Comparison of ENCODE assay signal across 8 cellular contexts in genomic region chr10:122981066-122981464, GRCh38. TPM values are rescaled to one million over a fixed set of nuclear protein-coding genes. Genes with fewer than 3 reads are reported as not detected.
DNase-seq lines count a peak whose midpoint lies in the region; ATAC-seq and TF ChIP-seq lines count a peak whose summit lies in the region.

No MANE protein-coding gene starts in this region.

- H3K4me1 Mint-ChIP-seq in brain = peaks cover 23% of the 10 kb centered on the region

- intact Hi-C loops in heart left ventricle (cut with DNase I) = loop anchor here in 4 of 10 donors (2.0 to 10.0 kb wide), 3 partner anchors 26 to 606 kb away; partner anchors contain the start of genes C10orf88 (in 2 of the 4), ACADSB (in 1 of the 4), IKZF5 (in 1 of the 4) and PLEKHA1 (in 1 of the 4)
- intact Hi-C loops in cardiac septum (cut with DNase I) = no loop called here
- intact Hi-C loops in left lung (cut with DNase I) = no loop called here
- intact Hi-C loops in transverse colon (cut with DNase I; ENCODE audit: low total_unique reads) = no loop called here

- no peaks in the 10 kb centered on the region for H3K27me3 ChIP-seq in heart left ventricle
- no peaks in the 10 kb centered on the region for H3K27me3 ChIP-seq in left lung
- H3K27me3 ChIP-seq in transverse colon = no peaks in the 10 kb centered on the region

- H3K9me3 ChIP-seq in heart left ventricle (no peaks in the 10 kb centered on the region), left lung (no peaks in the 10 kb centered on the region), transverse colon (no peaks in the 10 kb centered on the region)

- in situ Hi-C loops in transverse colon (cut with MboI; ENCODE audit: low pct_ligation_motif_present in 1 of 4, low pct_unique_long_range_greater_than_20kb in 1 of 4, low sequenced_read_pairs in 3 of 4) = no loop called here

- TF ChIP-seq POLR2A in heart left ventricle (IDR thresholded peaks at IDR 0.05) = no peak
- TF ChIP-seq POLR2A in transverse colon (IDR thresholded peaks at IDR 0.05) = no peak

- H3K27ac ChIP-seq in heart left ventricle (peak overlapping the region in 3 of 12 donors; percentile 86 to 94 (median 90)), left lung (peak overlapping the region in 1 of 2 donors; percentile 96), transverse colon (peak overlapping the region; percentile 86 to 96 (median 94))

- H3K9me3 Mint-ChIP-seq in brain = peaks cover 0 to 4% (median 0%) of the 10 kb centered on the region in 5 experiments

- peak in 3 of 12 donors; percentile 24 to 35 (median 27) for TF ChIP-seq CTCF in heart left ventricle (IDR thresholded peaks at IDR 0.05)
- peak; percentile 38 to 53 for TF ChIP-seq CTCF in brain (conservative IDR thresholded peaks at IDR 0.05)
- TF ChIP-seq CTCF in left lung (IDR thresholded peaks at IDR 0.05) = peak in 1 of 2 donors; percentile 45
- peak; percentile 15 to 39 (median 28) for TF ChIP-seq CTCF in transverse colon (IDR thresholded peaks at IDR 0.05)

- no peaks in the 10 kb centered on the region for H3K27me3 Mint-ChIP-seq in brain

- H3K36me3 ChIP-seq in heart left ventricle (peaks cover 0 to 16% (median 3%) of the 10 kb centered on the region in 9 donors), left lung (no peaks in the 10 kb centered on the region), transverse colon (no peaks in the 10 kb centered on the region)

- ATAC-seq in heart left ventricle (no peak), left lung (no peak)

- WGBS in heart left ventricle, 4 donors = 22 to 33% (median 29%) methylated on average over 4 of the region's 4 CpGs
- WGBS in transverse colon (ENCODE audit: low coverage in 1 of 2), 2 donors = 27% methylated on average over 4 of the region's 4 CpGs; no CpG with 5 or more reads in 1 of the 2 donors

- DNase-seq in heart left ventricle = no peak
- no peak for DNase-seq in cardiac septum (ENCODE audit: low spot score)
- DNase-seq in NCI-H226 = peak; percentile 5
- DNase-seq in left lung = no peak
- DNase-seq in transverse colon = no peak
- DNase-seq in NCI-H1048 (lab: John Stamatoyannopoulos, UW) = no peak
- no peak for DNase-seq in retina

- TF ChIP-seq EP300 in transverse colon (IDR thresholded peaks at IDR 0.05; ENCODE audit: low read depth) = no peak

- H3K4me1 ChIP-seq in heart left ventricle = peaks cover 0 to 13% (median 6%) of the 10 kb centered on the region in 12 donors
- peaks cover 11 to 12% of the 10 kb centered on the region in 2 donors for H3K4me1 ChIP-seq in left lung
- peaks cover 5 to 14% (median 8%) of the 10 kb centered on the region in 4 donors for H3K4me1 ChIP-seq in transverse colon

- H3K36me3 Mint-ChIP-seq in brain = peaks cover 11% of the 10 kb centered on the region

- H3K4me3 ChIP-seq in heart left ventricle (peak overlapping the region in 11 of 12 donors; percentile 41 to 92 (median 75)), left lung (peak overlapping the region; percentile 59 to 77), transverse colon (peak overlapping the region in 3 of 4 donors; percentile 54 to 94 (median 58))

- peak overlapping the region; percentile 89 to 94 (median 92) for H3K4me3 Mint-ChIP-seq in brain

- peak overlapping the region in 4 of 5 experiments; percentile 91 to 97 (median 95) for H3K27ac Mint-ChIP-seq in brain

RNA-seq across cellular contexts. Expression of gene PSTK, which starts 0.9 kb away (rescaled TPM):
- total RNA-seq in heart left ventricle (1 to 10 TPM in 8 of 9 donors, under 1 TPM in 1; 0.97 to 3.9 (median 2.0) TPM), cardiac septum (2.3 TPM), left lung (1 to 10 TPM; 3.8 to 4.4 TPM), transverse colon (1 to 10 TPM in 2 of 4 donors, not detected in 2; 2.5 to 2.9 TPM)
- polyA plus RNA-seq in heart left ventricle (1 to 10 TPM; 1.9 to 3.3 TPM), brain (ENCODE audit: insufficient read depth, low read depth, low replicate concordance) (6.2 TPM)

RNA-seq across cellular contexts. Expression of gene C10orf88, which starts 27.0 kb away (rescaled TPM):
- 1 to 10 TPM; 3.4 to 8.3 (median 5.7) TPM for total RNA-seq in heart left ventricle
- polyA plus RNA-seq in heart left ventricle = 1 to 10 TPM; 3.1 to 5.7 TPM
- total RNA-seq in cardiac septum = 6.6 TPM
- polyA plus RNA-seq in brain (ENCODE audit: insufficient read depth, low read depth, low replicate concordance) = 6.1 TPM
- 10 to 100 TPM in 1 of 2 donors, 1 to 10 TPM in 1; 5.9 to 10.0 TPM for total RNA-seq in left lung
- 10 to 100 TPM in 1 of 4 donors, 1 to 10 TPM in 3; 4.9 to 30.8 (median 7.4) TPM for total RNA-seq in transverse colon

RNA-seq across cellular contexts. Expression of gene IKZF5, which starts 27.5 kb away (rescaled TPM):
- total RNA-seq in heart left ventricle (10 to 100 TPM in 4 of 9 donors, 1 to 10 TPM in 5; 5.0 to 16.5 (median 8.6) TPM), cardiac septum (11.3 TPM), left lung (10 to 100 TPM; 12.5 to 14.5 TPM), transverse colon (10 to 100 TPM in 1 of 4 donors, 1 to 10 TPM in 3; 6.2 to 11.1 (median 7.1) TPM)
- polyA plus RNA-seq in heart left ventricle (1 to 10 TPM; 5.8 to 5.9 TPM), brain (ENCODE audit: insufficient read depth, low read depth, low replicate concordance) (4.2 TPM)

RNA-seq across cellular contexts. Expression of gene ACADSB, which starts 27.7 kb away (rescaled TPM):
- total RNA-seq in heart left ventricle (100 to 1,000 TPM in 1 of 9 donors, 10 to 100 TPM in 8; 30.3 to 102 (median 60.0) TPM), cardiac septum (65.3 TPM), left lung (10 to 100 TPM; 27.0 to 61.8 TPM), transverse colon (10 to 100 TPM in 2 of 4 donors, 1 to 10 TPM in 2; 3.0 to 31.4 (median 13.9) TPM)
- polyA plus RNA-seq in heart left ventricle (10 to 100 TPM in 1 of 2 donors, 1 to 10 TPM in 1; 9.6 to 11.5 TPM), brain (ENCODE audit: insufficient read depth, low read depth, low replicate concordance) (3.1 TPM)
